25 cellular contexts compared by ENCODE assay signal in the genomic region with DNA sequence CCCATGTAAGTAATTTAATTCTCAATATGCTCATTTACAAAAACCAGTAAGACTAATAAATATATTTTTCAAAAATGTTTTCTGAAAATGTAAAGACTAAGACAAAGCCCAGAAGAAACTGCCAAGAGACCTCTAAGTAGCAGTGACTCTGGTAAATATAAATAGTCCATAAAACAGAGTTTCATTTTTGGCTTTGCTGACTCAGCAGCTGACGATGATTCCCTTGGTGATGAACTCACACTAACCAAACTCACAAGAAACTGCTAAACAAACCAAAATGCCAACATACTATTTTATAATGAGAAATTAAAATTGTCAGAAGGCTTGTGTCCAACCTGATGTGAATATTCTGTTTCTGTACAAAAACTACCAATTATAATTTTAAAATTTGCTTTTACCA. TPM values are rescaled to one million over a fixed set of nuclear protein-coding genes. Genes with fewer than 3 reads are reported as not detected.
DNase-seq lines count a peak whose midpoint lies in the region; ATAC-seq and TF ChIP-seq lines count a peak whose summit lies in the region.
"Had no signal": no experiment of that assay in that cellular context is flagged by ENCODE, and none has a peak within 500 bp of the region (broad histone marks: within the 10 kb centered on the region; RNA-seq: fewer than 3 reads in every experiment).

No MANE protein-coding gene starts in this region.

- intact Hi-C loops in activated CD8-positive, alpha-beta T cell treated with anti-CD3 and anti-CD28 coated beads for 36 hours (cut with micrococcal nuclease) = no loop called here
- intact Hi-C loops in PC-3 (cut with micrococcal nuclease) = no loop called here

- no peaks in the 10 kb centered on the region for H3K27me3 Mint-ChIP-seq in activated CD8-positive, alpha-beta T cell treated with anti-CD3 and anti-CD28 coated beads for 36 hours
- no peaks in the 10 kb centered on the region for H3K27me3 Mint-ChIP-seq in activated CD8-positive, alpha-beta T cell treated with anti-CD3 and anti-CD28 coated beads, Interleukin-2, amount 10 ng/mL, durations not matched to agents 7 days and 5 days (ENCODE audit: low read depth)
- H3K27me3 Mint-ChIP-seq: activated naive CD4-positive, alpha-beta T cell treated with anti-CD3 and anti-CD28 coated beads, Interleukin-2, amount 50 U/mL, for 24 hours; central memory CD8-positive, alpha-beta T cell; stimulated activated naive CD8-positive, alpha-beta T cell treated with anti-CD3 and anti-CD28 coated beads, Interleukin-15, Interleukin-2, amounts not matched to agents 100 ng/mL and 50 ng/mL, for 24 hours had no signal

- no peak overlapping the region for H3K27ac ChIP-seq in PC-3 (ENCODE audit: low read length)
- H3K27ac ChIP-seq: 22Rv1, epithelial cell of prostate, tibial nerve had no signal

- H3F3A ChIP-seq in PC-3 (ENCODE audit: low read length, unreplicated experiment) = no peaks in the 10 kb centered on the region

- CTCF ChIA-PET in activated CD8-positive, alpha-beta T cell treated with anti-CD3 and anti-CD28 coated beads for 36 hours (lab: Charles Lee) = no interaction called here
- CTCF ChIA-PET in activated CD8-positive, alpha-beta T cell treated with anti-CD3 and anti-CD28 coated beads, Interleukin-2, amount 10 ng/mL, durations not matched to agents 7 days and 5 days (lab: Charles Lee) = no interaction called here
- CTCF ChIA-PET in PC-3 (lab: Charles Lee) = no interaction called here

- no peak overlapping the region for H3K4me3 Mint-ChIP-seq in activated CD8-positive, alpha-beta T cell treated with anti-CD3 and anti-CD28 coated beads for 36 hours
- H3K4me3 Mint-ChIP-seq in activated CD8-positive, alpha-beta T cell treated with anti-CD3 and anti-CD28 coated beads, Interleukin-2, amount 10 ng/mL, durations not matched to agents 7 days and 5 days = no peak overlapping the region
- H3K4me3 Mint-ChIP-seq: activated naive CD4-positive, alpha-beta T cell treated with anti-CD3 and anti-CD28 coated beads, Interleukin-2, amount 50 U/mL, for 24 hours; activated T-helper 1 cell treated with anti-CD3 and anti-CD28 coated beads, Interleukin-12 subunit alpha, Interleukin-12 subunit beta, Interleukin-2, Interleukin-4 antibody, amounts not matched to agents 30 ng/mL and 10 ng/mL and 1 ng/mL, durations not matched to agents 14 hours and 24 hours and 36 hours; central memory CD8-positive, alpha-beta T cell; GM23338; stimulated activated naive CD8-positive, alpha-beta T cell treated with anti-CD3 and anti-CD28 coated beads, Interleukin-15, Interleukin-2, amounts not matched to agents 100 ng/mL and 50 ng/mL, for 24 hours had no signal

- no peaks in the 10 kb centered on the region for H3K9me3 ChIP-seq in PC-3 (ENCODE audit: low read length)
- no peaks in the 10 kb centered on the region for H3K9me3 ChIP-seq in skeletal muscle satellite cell (replicated peaks; ENCODE audit: low read length)

- no peaks in the 10 kb centered on the region for H3K4me1 ChIP-seq in PC-3 (ENCODE audit: insufficient read depth, low read length)
- H3K4me1 ChIP-seq in skeletal muscle satellite cell (ENCODE audit: control insufficient read depth, insufficient read depth, low read length) = no peaks in the 10 kb centered on the region
- H3K4me1 ChIP-seq: tibial nerve had no signal

- no peak for TF ChIP-seq CTCF in activated CD8-positive, alpha-beta T cell treated with anti-CD3 and anti-CD28 coated beads for 36 hours (IDR thresholded peaks at IDR 0.05)
- no peak for TF ChIP-seq CTCF in PC-3 (conservative IDR thresholded peaks at IDR 0.05; ENCODE audit: low read depth, low read length)

- no peaks in the 10 kb centered on the region for H3K9me2 ChIP-seq in PC-3 (replicated peaks; ENCODE audit: low read length)

- H3K27me3 ChIP-seq in PC-3 (ENCODE audit: low read length) (no peaks in the 10 kb centered on the region), skeletal muscle satellite cell (ENCODE audit: control insufficient read depth, insufficient read depth, low read length) (no peaks in the 10 kb centered on the region)
- H3K27me3 ChIP-seq: tibial nerve had no signal

- H4K20me1 ChIP-seq in PC-3 (ENCODE audit: low read length) = no peaks in the 10 kb centered on the region

- H3K36me3 ChIP-seq in PC-3 (ENCODE audit: low read depth, low read length) (peaks cover 4% of the 10 kb centered on the region; the same call in 1 of the 2 replicates), skeletal muscle satellite cell (ENCODE audit: insufficient read depth, low read length) (peaks cover 3% of the 10 kb centered on the region)

- H3K9ac ChIP-seq in PC-3 (ENCODE audit: low read length) (no peak overlapping the region), skeletal muscle satellite cell (ENCODE audit: low read depth, low read length) (no peak overlapping the region)

- no peak overlapping the region for H3K27ac Mint-ChIP-seq in activated CD8-positive, alpha-beta T cell treated with anti-CD3 and anti-CD28 coated beads for 36 hours
- no peak overlapping the region for H3K27ac Mint-ChIP-seq in activated CD8-positive, alpha-beta T cell treated with anti-CD3 and anti-CD28 coated beads, Interleukin-2, amount 10 ng/mL, durations not matched to agents 7 days and 5 days
- H3K27ac Mint-ChIP-seq: activated naive CD4-positive, alpha-beta T cell treated with anti-CD3 and anti-CD28 coated beads, Interleukin-2, amount 50 U/mL, for 24 hours; activated T-helper 1 cell treated with anti-CD3 and anti-CD28 coated beads, Interleukin-12 subunit alpha, Interleukin-12 subunit beta, Interleukin-2, Interleukin-4 antibody, amounts not matched to agents 30 ng/mL and 10 ng/mL and 1 ng/mL, durations not matched to agents 14 hours and 24 hours and 36 hours; GM23338; stimulated activated naive CD8-positive, alpha-beta T cell treated with anti-CD3 and anti-CD28 coated beads, Interleukin-15, Interleukin-2, amounts not matched to agents 100 ng/mL and 50 ng/mL, for 24 hours had no signal

- POLR2A ChIA-PET in activated CD8-positive, alpha-beta T cell treated with anti-CD3 and anti-CD28 coated beads for 36 hours (lab: Charles Lee) = no interaction called here
- POLR2A ChIA-PET in activated CD8-positive, alpha-beta T cell treated with anti-CD3 and anti-CD28 coated beads, Interleukin-2, amount 10 ng/mL, durations not matched to agents 7 days and 5 days (lab: Charles Lee) = no interaction called here
- POLR2A ChIA-PET in PC-3 (lab: Charles Lee; ENCODE audit: unreplicated experiment) = no interaction called here

- ATAC-seq in activated CD8-positive, alpha-beta T cell treated with anti-CD3 and anti-CD28 coated beads for 36 hours = no peak
- no peak for ATAC-seq in activated CD8-positive, alpha-beta T cell treated with anti-CD3 and anti-CD28 coated beads, Interleukin-2, amount 10 ng/mL, durations not matched to agents 7 days and 5 days
- ATAC-seq in PC-3 (no peak), GM19351 (IDR thresholded peaks at IDR 0.05; ENCODE audit: unreplicated experiment) (no peak)
- ATAC-seq in activated CD4-positive, CD25-positive, alpha-beta regulatory T cell treated with anti-CD3 and anti-CD28 coated beads, Interleukin-2, amount 50 U/mL, for 24 hours = no peak
- ATAC-seq: GM23338 had no signal

- H3K9me3 Mint-ChIP-seq in activated CD8-positive, alpha-beta T cell treated with anti-CD3 and anti-CD28 coated beads for 36 hours = no peaks in the 10 kb centered on the region
- H3K9me3 Mint-ChIP-seq in activated CD8-positive, alpha-beta T cell treated with anti-CD3 and anti-CD28 coated beads, Interleukin-2, amount 10 ng/mL, durations not matched to agents 7 days and 5 days (ENCODE audit: insufficient read depth) = no peaks in the 10 kb centered on the region
- H3K9me3 Mint-ChIP-seq: activated naive CD4-positive, alpha-beta T cell treated with anti-CD3 and anti-CD28 coated beads, Interleukin-2, amount 50 U/mL, for 24 hours; activated T-helper 1 cell treated with anti-CD3 and anti-CD28 coated beads, Interleukin-12 subunit alpha, Interleukin-12 subunit beta, Interleukin-2, Interleukin-4 antibody, amounts not matched to agents 30 ng/mL and 10 ng/mL and 1 ng/mL, durations not matched to agents 14 hours and 24 hours and 36 hours; central memory CD8-positive, alpha-beta T cell; GM23338; stimulated activated naive CD8-positive, alpha-beta T cell treated with anti-CD3 and anti-CD28 coated beads, Interleukin-15, Interleukin-2, amounts not matched to agents 100 ng/mL and 50 ng/mL, for 24 hours had no signal

- H3K4me2 ChIP-seq in PC-3 (ENCODE audit: low read length) (no peak overlapping the region), skeletal muscle satellite cell (ENCODE audit: low read length) (peak overlapping the region; percentile 39)
- H3K4me2 ChIP-seq: GM23338 had no signal

- H3K4me3 ChIP-seq in PC-3 (ENCODE audit: low read length) (no peak overlapping the region), skeletal muscle satellite cell (ENCODE audit: low read length) (no peak overlapping the region)
- H3K4me3 ChIP-seq: GM23338, tibial nerve had no signal

- peaks cover 2% of the 10 kb centered on the region for H3K36me3 Mint-ChIP-seq in activated CD8-positive, alpha-beta T cell treated with anti-CD3 and anti-CD28 coated beads for 36 hours (ENCODE audit: low read depth)
- peaks cover 6% of the 10 kb centered on the region for H3K36me3 Mint-ChIP-seq in activated CD8-positive, alpha-beta T cell treated with anti-CD3 and anti-CD28 coated beads, Interleukin-2, amount 10 ng/mL, durations not matched to agents 7 days and 5 days (ENCODE audit: low read depth)

- H3K4me1 Mint-ChIP-seq in activated CD8-positive, alpha-beta T cell treated with anti-CD3 and anti-CD28 coated beads for 36 hours (ENCODE audit: low read depth) = no peaks in the 10 kb centered on the region
- no peaks in the 10 kb centered on the region for H3K4me1 Mint-ChIP-seq in activated CD8-positive, alpha-beta T cell treated with anti-CD3 and anti-CD28 coated beads, Interleukin-2, amount 10 ng/mL, durations not matched to agents 7 days and 5 days (ENCODE audit: low read depth)
- H3K4me1 Mint-ChIP-seq: activated naive CD4-positive, alpha-beta T cell treated with anti-CD3 and anti-CD28 coated beads, Interleukin-2, amount 50 U/mL, for 24 hours; central memory CD8-positive, alpha-beta T cell; GM23338 had no signal

- DNase-seq in activated CD8-positive, alpha-beta T cell treated with anti-CD3 and anti-CD28 coated beads for 36 hours = peak; percentile 2
- no peak for DNase-seq in activated CD8-positive, alpha-beta T cell treated with anti-CD3 and anti-CD28 coated beads, Interleukin-2, amount 10 ng/mL, durations not matched to agents 7 days and 5 days
- DNase-seq in PC-3 (peak; percentile 11), erythroblast (lab: John Stamatoyannopoulos, UW) (peak; percentile 19 to 67), NCI-H1417 treated with DMSO at 0.1 percent for 48 hours (lab: John Stamatoyannopoulos, UW) (no peak)
- DNase-seq: activated CD4-positive, alpha-beta T cell treated with anti-CD3 and anti-CD28 coated beads for 4 hours; aorta; DMS79 treated with DMSO at 0.1 percent for 48 hours; NCI-H146; NCI-H2171; NCI-H69; nucleus accumbens; SHP77 treated with DMSO at 0.1 percent for 48 hours; stimulated activated CD4-positive, alpha-beta T cell treated with anti-CD3 and anti-CD28 coated beads, Interleukin-4, amount 100 ng/mL, for 24 hours had no signal

- no peak overlapping the region for H2AFZ ChIP-seq in PC-3 (ENCODE audit: low read length)
- H2AFZ ChIP-seq: GM23338 had no signal

- H3K79me2 ChIP-seq in PC-3 (ENCODE audit: low read length) = no peaks in the 10 kb centered on the region

- no peak for TF ChIP-seq POLR2A in erythroblast (IDR thresholded peaks at IDR 0.05; ENCODE audit: low read length)

- no TSS peak for BruUV-seq in PC-3 (replicated peaks; lab: Mats Ljungman, UMichigan)

RNA-seq across cellular contexts. Expression of gene IMPG2, which starts 31.5 kb away (rescaled TPM):
- total RNA-seq in activated CD8-positive, alpha-beta T cell treated with anti-CD3 and anti-CD28 coated beads for 36 hours = under 1 TPM; 0.13 to 0.14 TPM
- under 1 TPM; 0.29 TPM for total RNA-seq in activated CD8-positive, alpha-beta T cell treated with anti-CD3 and anti-CD28 coated beads, Interleukin-2, amount 10 ng/mL, durations not matched to agents 7 days and 5 days
- total RNA-seq in PC-3 (2014; rRNA removed) = 0.17 and 0.18 TPM in 2 replicates
- 0.25 and 0.44 TPM in 2 replicates for total RNA-seq in skeletal muscle satellite cell (2012; rRNA removed)
- total RNA-seq: GM23338 had no signal

Comparison
In these comparisons a context has a peak if more than half of its experiments do, and no peak if none do; other contexts are left out.
1. DNase-seq: peak in activated CD8-positive, alpha-beta T cell treated with anti-CD3 and anti-CD28 coated beads for 36 hours (single experiment), PC-3 (single experiment) and erythroblast (2 of 2); none in activated CD8-positive, alpha-beta T cell treated with anti-CD3 and anti-CD28 coated beads, Interleukin-2, amount 10 ng/mL, durations not matched to agents 7 days and 5 days (single experiment) and NCI-H1417 treated with DMSO at 0.1 percent for 48 hours (single experiment).